Comparison of ENCODE assay signal across 2 cellular contexts in genomic region chr4:48746608-48747374, GRCh38.
TF ChIP-seq lines count a peak whose summit lies in the region.

No MANE protein-coding gene starts in this region.

TF ChIP-seq in IMR-90, 13 proteins besides CTCF, POLR2A, EP300 and RAD21:
- TF ChIP-seq BHLHE40 (IDR thresholded peaks at IDR 0.05; ENCODE audit: low read depth, low read length), result no peak
- no peak for TF ChIP-seq ELK1 (IDR thresholded peaks at IDR 0.05; ENCODE audit: borderline replicate concordance, low read depth, low read length)
- no peak for TF ChIP-seq MAZ (IDR thresholded peaks at IDR 0.05; ENCODE audit: borderline replicate concordance, low read depth, low read length)
- TF ChIP-seq SMC3 (IDR thresholded peaks at IDR 0.05; ENCODE audit: low read depth, low read length), result no peak
- TF ChIP-seq USF2 (IDR thresholded peaks at IDR 0.05; ENCODE audit: low read depth, low read length), result no peak
- no peak for TF ChIP-seq MAFK (IDR thresholded peaks at IDR 0.05; ENCODE audit: low read depth, low read length)
- TF ChIP-seq RFX5 (IDR thresholded peaks at IDR 0.05; ENCODE audit: low read depth, low read length), result no peak

TF ChIP-seq in GM12878, 131 proteins besides CTCF, POLR2A, EP300 and RAD21:
- TF ChIP-seq IKZF2 (IDR thresholded peaks at IDR 0.05) (no peak), TCF12 (IDR thresholded peaks at IDR 0.05; ENCODE audit: low read depth, low read length) (0 out of 2 replicates have a peak, but pooled peaks have one; percentile 9)
TF ChIP-seq in GM12878: peak in this region for 1.
